Comparison of ENCODE assay signal across 19 cellular contexts in the genomic region with DNA sequence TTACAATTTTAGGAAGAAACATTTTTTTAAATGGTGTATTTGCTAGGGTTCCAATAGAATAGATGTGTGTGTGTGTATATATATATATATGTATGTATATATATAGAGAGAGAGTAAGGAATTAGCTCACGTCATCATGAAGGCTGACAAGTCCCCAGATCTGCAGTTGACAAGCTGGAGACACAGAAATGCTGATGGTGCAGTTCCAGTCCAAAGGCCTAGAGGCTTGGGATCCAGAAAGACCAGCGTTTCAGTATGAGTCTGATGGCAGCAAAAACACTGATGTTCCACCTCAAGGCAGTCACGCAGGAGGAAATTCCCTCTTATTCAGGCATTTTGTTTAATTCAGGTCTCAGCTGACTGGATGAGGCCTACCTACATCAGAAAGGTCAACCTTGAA.
A peak's percentile ranks its signal among the peaks of the same experiment; 100 is the strongest.
DNase-seq lines count a peak whose midpoint lies in the region; ATAC-seq, FAIRE-seq and TF ChIP-seq lines count a peak whose summit lies in the region.
"Had no signal": no experiment of that assay in that cellular context is flagged by ENCODE, and none has a peak within 500 bp of the region (broad histone marks: within the 10 kb centered on the region; RNA-seq: fewer than 3 reads in every experiment).

No MANE protein-coding gene starts in this region.

- ATAC-seq in A549 (no peak), GM18868 (IDR thresholded peaks at IDR 0.05; ENCODE audit: unreplicated experiment) (peak; percentile 51), K562 (no peak)
- ATAC-seq: CD8-positive, alpha-beta T cell had no signal

- H3K9me3 ChIP-seq in A549 (no peaks in the 10 kb centered on the region), K562 (replicated peaks; ENCODE audit: control insufficient read depth, insufficient read depth, low read depth, low read length) (no peaks in the 10 kb centered on the region), neural progenitor cell (ENCODE audit: low read depth) (no peaks in the 10 kb centered on the region)
- H3K9me3 ChIP-seq: BLaER1, Caco-2 had no signal

- no peak for FAIRE-seq in A549 (lab: Jason Lieb, UNC)
- no peak for FAIRE-seq in K562 (lab: Jason Lieb, UNC)
- FAIRE-seq: GM12891, GM18507 had no signal

- H3K27ac Mint-ChIP-seq in neural progenitor cell, result no peak overlapping the region
- H3K27ac Mint-ChIP-seq in activated CD4-positive, alpha-beta T cell treated with anti-CD3 and anti-CD28 coated beads, Interleukin-2, amount 10 ng/mL, durations not matched to agents 7 days and 5 days, result no peak overlapping the region
- H3K27ac Mint-ChIP-seq: B cell; CD4-positive, CD25-positive, alpha-beta regulatory T cell; CD8-positive, alpha-beta T cell had no signal

- H3K4me1 ChIP-seq in A549, result no peaks in the 10 kb centered on the region
- no peaks in the 10 kb centered on the region for H3K4me1 ChIP-seq in K562 (replicated peaks in 1 of 2; ENCODE audit: control insufficient read depth in 2 of 2, insufficient read depth in 2 of 2, low read length in 2 of 2)
- H3K4me1 ChIP-seq in neural progenitor cell, result no peaks in the 10 kb centered on the region
- H3K4me1 ChIP-seq: BLaER1, Caco-2 had no signal

- no peaks in the 10 kb centered on the region for H3F3A ChIP-seq in neural progenitor cell (ENCODE audit: low read depth)

- POLR2A ChIA-PET in A549 (lab: Yijun Ruan, JAX) (no interaction called here), K562 (lab: Yijun Ruan, JAX) (no interaction called here)
- POLR2A ChIA-PET in activated CD4-positive, alpha-beta T cell treated with anti-CD3 and anti-CD28 coated beads, Interleukin-2, amount 10 ng/mL, durations not matched to agents 7 days and 5 days (lab: Charles Lee), result no interaction called here

- no peaks in the 10 kb centered on the region for H3K36me3 Mint-ChIP-seq in neural progenitor cell
- no peaks in the 10 kb centered on the region for H3K36me3 Mint-ChIP-seq in activated CD4-positive, alpha-beta T cell treated with anti-CD3 and anti-CD28 coated beads, Interleukin-2, amount 10 ng/mL, durations not matched to agents 7 days and 5 days (ENCODE audit: low read depth)
- H3K36me3 Mint-ChIP-seq: CD4-positive, CD25-positive, alpha-beta regulatory T cell; CD8-positive, alpha-beta T cell had no signal

- H3K9me3 Mint-ChIP-seq in neural progenitor cell, result no peaks in the 10 kb centered on the region
- no peaks in the 10 kb centered on the region for H3K9me3 Mint-ChIP-seq in activated CD4-positive, alpha-beta T cell treated with anti-CD3 and anti-CD28 coated beads, Interleukin-2, amount 10 ng/mL, durations not matched to agents 7 days and 5 days

- H3K4me1 Mint-ChIP-seq in neural progenitor cell, result peaks cover under 1% of the 10 kb centered on the region
- no peaks in the 10 kb centered on the region for H3K4me1 Mint-ChIP-seq in activated CD4-positive, alpha-beta T cell treated with anti-CD3 and anti-CD28 coated beads, Interleukin-2, amount 10 ng/mL, durations not matched to agents 7 days and 5 days
- H3K4me1 Mint-ChIP-seq: B cell; CD4-positive, CD25-positive, alpha-beta regulatory T cell had no signal

- H3K9ac ChIP-seq in K562 (ENCODE audit: insufficient read depth in 1 of 2, low read depth in 2 of 2, low read length in 2 of 2) (no peak overlapping the region), neural progenitor cell (no peak overlapping the region)
- H3K9ac ChIP-seq: BLaER1 had no signal

- TF ChIP-seq CTCF in A549 (IDR thresholded peaks at IDR 0.05) (no peak), K562 (IDR thresholded peaks at IDR 0.05 in 2 of 3, conservative IDR thresholded peaks at IDR 0.05 in 1 of 3; ENCODE audit: insufficient read depth in 2 of 3, low read depth in 1 of 3, low read length in 3 of 3) (no peak), neural progenitor cell (IDR thresholded peaks at IDR 0.05) (no peak)

- H3K36me3 ChIP-seq in K562 (ENCODE audit: control insufficient read depth, insufficient read depth, low read length) (no peaks in the 10 kb centered on the region), neural progenitor cell (no peaks in the 10 kb centered on the region)
- H3K36me3 ChIP-seq: BLaER1 had no signal

- BruUV-seq in K562 (replicated peaks; lab: Mats Ljungman, UMichigan), result no TSS peak

- H3K27me3 Mint-ChIP-seq in neural progenitor cell (ENCODE audit: insufficient read depth, low read depth), result no peaks in the 10 kb centered on the region
- no peaks in the 10 kb centered on the region for H3K27me3 Mint-ChIP-seq in activated CD4-positive, alpha-beta T cell treated with anti-CD3 and anti-CD28 coated beads, Interleukin-2, amount 10 ng/mL, durations not matched to agents 7 days and 5 days
- H3K27me3 Mint-ChIP-seq: B cell; CD4-positive, CD25-positive, alpha-beta regulatory T cell had no signal

- H3K27me3 ChIP-seq in K562 (ENCODE audit: control insufficient read depth in 2 of 2, insufficient read depth in 2 of 2, low read length in 2 of 2), result no peaks in the 10 kb centered on the region
- no peaks in the 10 kb centered on the region for H3K27me3 ChIP-seq in neural progenitor cell
- H3K27me3 ChIP-seq: BLaER1 had no signal

- CTCF ChIA-PET in A549 (lab: Yijun Ruan, JAX), result no interaction called here
- CTCF ChIA-PET in K562 (lab: Yijun Ruan, JAX; ENCODE audit: low intra/inter-chr PET ratio), result no interaction called here
- CTCF ChIA-PET in activated CD4-positive, alpha-beta T cell treated with anti-CD3 and anti-CD28 coated beads, Interleukin-2, amount 10 ng/mL, durations not matched to agents 7 days and 5 days (lab: Charles Lee), result no interaction called here

- TF ChIP-seq POLR2A in A549 (IDR thresholded peaks at IDR 0.05; ENCODE audit: low read length), result no peak
- TF ChIP-seq POLR2A in K562 (conservative IDR thresholded peaks at IDR 0.05), result no peak

- H3K4me3 Mint-ChIP-seq in neural progenitor cell, result no peak overlapping the region
- H3K4me3 Mint-ChIP-seq in activated CD4-positive, alpha-beta T cell treated with anti-CD3 and anti-CD28 coated beads, Interleukin-2, amount 10 ng/mL, durations not matched to agents 7 days and 5 days, result no peak overlapping the region
- H3K4me3 Mint-ChIP-seq: B cell; CD4-positive, CD25-positive, alpha-beta regulatory T cell; CD8-positive, alpha-beta T cell had no signal

- no peak overlapping the region for H2AFZ ChIP-seq in K562 (ENCODE audit: low read depth, low read length)
- peak overlapping the region; percentile 13 for H2AFZ ChIP-seq in neural progenitor cell (replicated peaks)

- TF ChIP-seq RAD21 in A549 (conservative IDR thresholded peaks at IDR 0.05 in 1 of 2, IDR thresholded peaks at IDR 0.05 in 1 of 2) (no peak), K562 (CRISPR knock-in tag; conservative IDR thresholded peaks at IDR 0.05 in 1 of 2, IDR thresholded peaks at IDR 0.05 in 1 of 2) (no peak)

- in situ Hi-C loops in K562 (cut with MboI), result no loop called here

- no peak for DNase-seq in A549 (ENCODE audit: low read depth in 1 of 2, low spot score in 1 of 2)
- DNase-seq in K562 (ENCODE audit: extremely low read depth in 1 of 4, low spot score in 3 of 4), result no peak
- DNase-seq in neural progenitor cell (ENCODE audit: low spot score), result no peak
- DNase-seq in activated CD4-positive, alpha-beta T cell treated with anti-CD3 and anti-CD28 coated beads, Interleukin-2, amount 10 ng/mL, durations not matched to agents 7 days and 5 days, result no peak
- no peak for DNase-seq in NAMALWA (ENCODE audit: low spot score)
- DNase-seq: Caco-2; CD4-positive, CD25-positive, alpha-beta regulatory T cell; CD8-positive, alpha-beta T cell; DMS153; DMS79 treated with DMSO at 0.1 percent for 48 hours; GF-D8; H7; HCEC 1CT had no signal

- H4K20me1 ChIP-seq in K562 (replicated peaks; ENCODE audit: control insufficient read depth, insufficient read depth, low read length) (no peaks in the 10 kb centered on the region), neural progenitor cell (ENCODE audit: low read depth) (no peaks in the 10 kb centered on the region)
- H4K20me1 ChIP-seq: BLaER1 had no signal

- H3K27ac ChIP-seq in A549, result no peak overlapping the region
- H3K27ac ChIP-seq in K562 (ENCODE audit: extremely low read depth, low read depth, low read length), result no peak overlapping the region
- no peak overlapping the region for H3K27ac ChIP-seq in neural progenitor cell
- H3K27ac ChIP-seq: BLaER1, C4-2B had no signal

- TF ChIP-seq EP300 in A549 (IDR thresholded peaks at IDR 0.05) (no peak), K562 (IDR thresholded peaks at IDR 0.05; ENCODE audit: low read length) (no peak)

- no peaks in the 10 kb centered on the region for H3K79me2 ChIP-seq in K562 (ENCODE audit: control insufficient read depth, insufficient read depth, low read length)
- H3K79me2 ChIP-seq in neural progenitor cell (ENCODE audit: low read depth), result no peaks in the 10 kb centered on the region

- no peak overlapping the region for H3K4me3 ChIP-seq in A549
- no peak overlapping the region for H3K4me3 ChIP-seq in K562
- no peak overlapping the region for H3K4me3 ChIP-seq in neural progenitor cell
- H3K4me3 ChIP-seq: BLaER1 had no signal

- intact Hi-C loops in K562 (cut with micrococcal nuclease), result no loop called here

- 46% methylated on average over 3 of the region's 3 CpGs for WGBS in A549 (ENCODE audit: missing lambda C conversion rate)
- 60% methylated on average over 3 of the region's 3 CpGs for WGBS in K562 (ENCODE audit: insufficient coverage, low coverage, missing lambda C conversion rate)

- H3K9me1 ChIP-seq in K562 (ENCODE audit: control insufficient read depth, insufficient read depth, low read length), result no peaks in the 10 kb centered on the region

- H3K4me2 ChIP-seq in A549, result no peak overlapping the region
- H3K4me2 ChIP-seq in K562 (ENCODE audit: insufficient read depth, low read length), result no peak overlapping the region
- no peak overlapping the region for H3K4me2 ChIP-seq in neural progenitor cell
- H3K4me2 ChIP-seq: BLaER1 had no signal

TF ChIP-seq in A549, 52 proteins besides CTCF, POLR2A, EP300 and RAD21:
- TF ChIP-seq MAFK (IDR thresholded peaks at IDR 0.05; ENCODE audit: partially characterized antibody) (peak; percentile 52), ZSCAN20 (CRISPR knock-in tag; IDR thresholded peaks at IDR 0.05) (no peak)

TF ChIP-seq in K562, 482 proteins besides CTCF, POLR2A, EP300 and RAD21 (continues in another document):
- TF ChIP-seq MAFF (IDR thresholded peaks at IDR 0.05; ENCODE audit: low read length), result peak; percentile 30; the same call in 1 of the 2 replicates
- TF ChIP-seq CHD1 (IDR thresholded peaks at IDR 0.05; ENCODE audit: low read length), result no peak
- TF ChIP-seq TAF15 (IDR thresholded peaks at IDR 0.05; ENCODE audit: low read depth, low read length), result no peak
- TF ChIP-seq RHOXF2B (CRISPR knock-in tag; conservative IDR thresholded peaks at IDR 0.05), result no peak
- TF ChIP-seq, protein P1, sequence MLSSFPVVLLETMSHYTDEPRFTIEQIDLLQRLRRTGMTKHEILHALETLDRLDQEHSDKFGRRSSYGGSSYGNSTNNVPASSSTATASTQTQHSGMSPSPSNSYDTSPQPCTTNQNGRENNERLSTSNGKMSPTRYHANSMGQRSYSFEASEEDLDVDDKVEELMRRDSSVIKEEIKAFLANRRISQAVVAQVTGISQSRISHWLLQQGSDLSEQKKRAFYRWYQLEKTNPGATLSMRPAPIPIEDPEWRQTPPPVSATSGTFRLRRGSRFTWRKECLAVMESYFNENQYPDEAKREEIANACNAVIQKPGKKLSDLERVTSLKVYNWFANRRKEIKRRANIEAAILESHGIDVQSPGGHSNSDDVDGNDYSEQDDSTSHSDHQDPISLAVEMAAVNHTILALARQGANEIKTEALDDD (IDR thresholded peaks at IDR 0.05), result no peak

Comparison
In these comparisons a context has a peak if more than half of its experiments do, and no peak if none do; other contexts are left out.
1. Of the 35 proteins assayed by ChIP-seq in both K562 and A549: peak only in K562: none; only in A549: none; in both: MAFK; in neither: 34.